ENCODE assay signal across 8 cellular contexts in the genomic region with DNA sequence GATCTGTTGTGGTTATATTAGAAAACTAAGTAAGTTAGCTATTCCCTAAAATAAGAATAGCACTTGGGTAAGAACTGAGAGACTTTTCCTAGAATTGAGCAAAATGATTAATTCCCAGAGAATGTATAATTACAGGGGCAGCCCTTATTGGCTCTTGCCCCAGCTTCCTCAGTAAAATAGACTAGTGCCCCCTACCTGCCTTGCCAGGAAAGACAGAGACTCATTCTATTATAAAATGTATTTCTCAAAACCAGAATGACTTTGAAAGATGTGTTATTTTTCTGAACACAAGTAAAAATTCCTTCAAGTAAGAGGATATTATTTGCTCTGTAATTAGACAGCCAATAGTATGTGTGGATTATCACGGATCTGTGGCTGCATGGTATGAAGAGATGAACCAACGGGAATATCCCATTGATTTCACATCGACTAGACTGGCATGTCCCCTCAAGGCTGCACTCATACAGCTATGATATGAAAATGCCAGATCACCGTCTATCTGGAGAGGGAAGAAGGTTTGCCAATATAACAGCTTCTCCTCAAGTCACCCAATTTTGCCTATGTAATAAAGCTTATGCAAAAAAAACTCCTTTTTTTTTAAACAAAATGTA. TPM values are rescaled to one million over a fixed set of nuclear protein-coding genes. Genes with fewer than 3 reads are reported as not detected.
DNase-seq lines count a peak whose midpoint lies in the region; ATAC-seq and TF ChIP-seq lines count a peak whose summit lies in the region.

No MANE protein-coding gene starts in this region.

- H3K36me3 Mint-ChIP-seq in endothelial cell (ENCODE audit: low read depth, unreplicated experiment) = no peaks in the 10 kb centered on the region
- peaks cover 0 to 17% (median 0%) of the 10 kb centered on the region in 3 donors for H3K36me3 Mint-ChIP-seq in naive thymus-derived CD8-positive, alpha-beta T cell

- H3K27ac Mint-ChIP-seq in endothelial cell (ENCODE audit: unreplicated experiment) = no peak overlapping the region
- H3K27ac Mint-ChIP-seq in naive thymus-derived CD8-positive, alpha-beta T cell = peak overlapping the region; percentile 5 to 100 (median 72)

- H3K4me1 Mint-ChIP-seq in endothelial cell (ENCODE audit: unreplicated experiment) = peaks cover 8% of the 10 kb centered on the region
- H3K4me1 Mint-ChIP-seq in naive thymus-derived CD8-positive, alpha-beta T cell = peaks cover 35 to 71% (median 66%) of the 10 kb centered on the region in 4 donors

- DNase-seq in NCI-H2196 (lab: John Stamatoyannopoulos, UW; ENCODE audit: unreplicated experiment) = peak; percentile 14
- DNase-seq in NCI-H2196 treated with DMSO at 0.1 percent for 48 hours (lab: John Stamatoyannopoulos, UW; ENCODE audit: unreplicated experiment) = no peak
- peak; percentile 88 for DNase-seq in NCI-H1694 (lab: John Stamatoyannopoulos, UW)
- peak; percentile 49 for DNase-seq in activated CD4-positive, alpha-beta T cell treated with anti-CD3 and anti-CD28 coated beads, Interleukin-2, amount 50 U/mL, for 1 hour
- DNase-seq in endothelial cell (ENCODE audit: low spot score) = peak; percentile 31
- DNase-seq in naive thymus-derived CD8-positive, alpha-beta T cell = peak in 7 of 10 donors; percentile 25 to 70 (median 41)

- POLR2A ChIA-PET in naive thymus-derived CD8-positive, alpha-beta T cell (lab: Charles Lee) = interaction anchor here (0.8 to 16.9 kb wide), 7 partner anchors 9 to 87 kb away, joined by 3 to 398 read pairs (median 5); partner anchors contain the start of gene SYNE3

- H3K27me3 Mint-ChIP-seq in endothelial cell (ENCODE audit: unreplicated experiment) = peaks cover 5% of the 10 kb centered on the region
- H3K27me3 Mint-ChIP-seq in naive thymus-derived CD8-positive, alpha-beta T cell = no peaks in the 10 kb centered on the region

- peak; percentile 78 for TF ChIP-seq CTCF in endothelial cell (IDR thresholded peaks at IDR 0.05; ENCODE audit: unreplicated experiment)

- H3K9me3 Mint-ChIP-seq in endothelial cell (ENCODE audit: unreplicated experiment) = no peaks in the 10 kb centered on the region
- H3K9me3 Mint-ChIP-seq in naive thymus-derived CD8-positive, alpha-beta T cell = no peaks in the 10 kb centered on the region

- H3K4me3 Mint-ChIP-seq in endothelial cell (ENCODE audit: unreplicated experiment) = no peak overlapping the region
- peak overlapping the region in 3 of 10 donors; percentile 15 to 59 (median 40) for H3K4me3 Mint-ChIP-seq in naive thymus-derived CD8-positive, alpha-beta T cell

- peak in 1 of 2 donors; percentile 44 for ATAC-seq in naive thymus-derived CD8-positive, alpha-beta T cell
- ATAC-seq in GM18858 (IDR thresholded peaks at IDR 0.05; ENCODE audit: unreplicated experiment) (no peak), HG02852 (IDR thresholded peaks at IDR 0.05; ENCODE audit: unreplicated experiment) (no peak)

RNA-seq across cellular contexts. Expression of gene GLRX5, which starts 7.4 kb away (rescaled TPM):
- 40.3 TPM for total RNA-seq in endothelial cell (ENCODE audit: unreplicated experiment)
- 10 to 100 TPM; 17.9 to 22.5 TPM for total RNA-seq in naive thymus-derived CD8-positive, alpha-beta T cell
- polyA plus RNA-seq in naive thymus-derived CD8-positive, alpha-beta T cell = 10 to 100 TPM; 61.6 to 87.6 (median 67.6) TPM

RNA-seq across cellular contexts. Expression of gene SYNE3, which starts 11.0 kb away (rescaled TPM):
- 0.62 TPM for total RNA-seq in endothelial cell (ENCODE audit: unreplicated experiment)
- 10 to 100 TPM; 47.1 to 48.2 TPM for total RNA-seq in naive thymus-derived CD8-positive, alpha-beta T cell
- polyA plus RNA-seq in naive thymus-derived CD8-positive, alpha-beta T cell = 1 to 10 TPM; 2.4 to 4.6 (median 4.5) TPM

Comparison
In these comparisons a context has a peak if more than half of its experiments do, and no peak if none do; other contexts are left out.
1. RNA of gene SYNE3, which starts 11.0 kb away (total RNA-seq): 47.1 to 48.2 TPM in naive thymus-derived CD8-positive, alpha-beta T cell; 0.62 TPM in endothelial cell (single experiment); every median in the first group is over 10 times any median in the second.